ENCODE assay signal across 22 cellular contexts in the genomic region with DNA sequence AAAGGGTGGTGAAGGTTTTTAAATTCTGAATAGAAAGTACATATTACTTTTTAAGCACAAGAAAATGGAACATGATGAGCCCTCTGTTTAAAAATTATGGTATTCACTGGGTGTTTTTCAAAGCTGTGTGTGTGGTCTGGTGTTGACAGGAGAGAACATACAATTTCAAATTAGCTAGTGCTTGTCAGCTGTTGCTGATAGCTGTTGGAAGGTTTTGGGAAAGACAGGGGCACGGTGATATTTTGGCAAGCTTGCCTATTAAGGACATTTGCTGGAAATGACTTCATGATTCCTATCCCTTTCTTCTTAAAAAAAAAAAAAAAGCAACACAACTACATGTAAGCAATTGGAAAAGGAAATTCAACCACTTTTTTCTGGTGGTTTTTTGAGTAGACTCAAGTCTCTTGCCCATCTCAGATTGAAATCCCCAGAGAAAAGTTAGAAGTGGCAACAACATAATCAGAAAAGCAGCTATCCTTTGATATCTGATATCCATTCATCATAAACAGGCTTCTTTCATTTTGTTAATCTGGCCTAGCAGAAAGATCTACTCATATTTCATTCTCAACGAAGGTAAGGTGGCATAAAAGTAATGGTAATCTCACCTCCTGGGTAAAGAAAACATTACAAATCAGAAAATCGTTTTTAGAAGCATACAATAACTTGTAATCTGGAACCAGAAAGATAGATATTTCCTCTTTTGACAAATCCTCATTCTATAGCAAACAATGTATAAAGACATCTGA.
DNase-seq lines count a peak whose midpoint lies in the region; ATAC-seq and TF ChIP-seq lines count a peak whose summit lies in the region.
"Had no signal": no experiment of that assay in that cellular context is flagged by ENCODE, and none has a peak within 500 bp of the region (broad histone marks: within the 10 kb centered on the region; RNA-seq: fewer than 3 reads in every experiment).

No MANE protein-coding gene starts in this region.

- no peaks in the 10 kb centered on the region for H3K27me3 ChIP-seq in testis
- H3K27me3 ChIP-seq: uterus had no signal

- no peaks in the 10 kb centered on the region for H3K9me3 Mint-ChIP-seq in chondrocyte (ENCODE audit: low read depth)
- H3K9me3 Mint-ChIP-seq: activated T-cell treated with anti-CD3 and anti-CD28 coated beads, Interleukin-2, amount 50 U/mL, for 4 hours had no signal

- no peak overlapping the region for H3K4me3 Mint-ChIP-seq in chondrocyte (ENCODE audit: unreplicated experiment)
- H3K4me3 Mint-ChIP-seq: activated CD8-positive, alpha-beta T cell treated with anti-CD3 and anti-CD28 coated beads, Interleukin-2, amount 10 ng/mL, durations not matched to agents 7 days and 5 days; activated naive CD4-positive, alpha-beta T cell treated with anti-CD3 and anti-CD28 coated beads, Interleukin-2, amount 10 ng/mL, durations not matched to agents 7 days and 5 days; activated T-cell treated with anti-CD3 and anti-CD28 coated beads, Interleukin-2, amount 50 U/mL, for 4 hours; naive thymus-derived CD4-positive, alpha-beta T cell had no signal

- ATAC-seq in HG03571 (IDR thresholded peaks at IDR 0.05; ENCODE audit: unreplicated experiment) = no peak
- ATAC-seq: activated CD8-positive, alpha-beta T cell treated with anti-CD3 and anti-CD28 coated beads, Interleukin-2, amount 10 ng/mL, durations not matched to agents 7 days and 5 days; activated T-cell treated with anti-CD3 and anti-CD28 coated beads, Interleukin-2, amount 50 U/mL, for 4 hours; naive thymus-derived CD4-positive, alpha-beta T cell; Panc1 had no signal

- TF ChIP-seq POLR2A in testis (IDR thresholded peaks at IDR 0.05) = no peak

- H3K27ac ChIP-seq in testis = peak overlapping the region; percentile 52 to 68
- H3K27ac ChIP-seq: uterus had no signal

- WGBS in testis, 2 donors = 47 to 60% methylated on average over 3 of the region's 3 CpGs

- DNase-seq in NCI-H748 (lab: John Stamatoyannopoulos, UW; ENCODE audit: unreplicated experiment) (peak; percentile 4), NCI-H748 treated with DMSO at 0.1 percent for 48 hours (lab: John Stamatoyannopoulos, UW) (no peak), NCI-H2171 (lab: John Stamatoyannopoulos, UW) (peak; percentile 69), chondrocyte (ENCODE audit: low spot score) (no peak), testis (peak; percentile 36), foreskin melanocyte (no peak)
- DNase-seq in activated T-cell treated with anti-CD3 and anti-CD28 coated beads, Interleukin-2, amount 50 U/mL, for 48 hours = no peak
- DNase-seq: activated CD8-positive, alpha-beta T cell treated with anti-CD3 and anti-CD28 coated beads, Interleukin-2, amount 10 ng/mL, durations not matched to agents 7 days and 5 days; activated naive CD4-positive, alpha-beta T cell treated with anti-CD3 and anti-CD28 coated beads, Interleukin-2, amount 10 ng/mL, durations not matched to agents 7 days and 5 days; activated T-cell treated with anti-CD3 and anti-CD28 coated beads, Interleukin-2, amount 50 U/mL, for 4 hours; anterior cingulate cortex; C1 segment of cervical spinal cord; effector CD4-positive, alpha-beta T cell; mesendoderm; naive thymus-derived CD4-positive, alpha-beta T cell; NCI-H146; NCI-H774; stimulated activated CD4-positive, alpha-beta T cell treated with anti-CD3 and anti-CD28 coated beads, Interleukin-15, amount 100 ng/mL, for 24 hours; substantia nigra; uterus had no signal

- H3K27ac Mint-ChIP-seq in chondrocyte (ENCODE audit: unreplicated experiment) = peak overlapping the region; percentile 29
- H3K27ac Mint-ChIP-seq: activated CD8-positive, alpha-beta T cell treated with anti-CD3 and anti-CD28 coated beads, Interleukin-2, amount 10 ng/mL, durations not matched to agents 7 days and 5 days; activated naive CD4-positive, alpha-beta T cell treated with anti-CD3 and anti-CD28 coated beads, Interleukin-2, amount 10 ng/mL, durations not matched to agents 7 days and 5 days; naive thymus-derived CD4-positive, alpha-beta T cell had no signal

- H3K4me1 ChIP-seq in testis = peaks cover 17% of the 10 kb centered on the region

- no peaks in the 10 kb centered on the region for H3K9me3 ChIP-seq in testis
- H3K9me3 ChIP-seq: uterus had no signal

- H3K36me3 ChIP-seq in testis (ENCODE audit: low read depth, missing control alignments) = no peaks in the 10 kb centered on the region
- H3K36me3 ChIP-seq: uterus had no signal

- no peak overlapping the region for H3K4me3 ChIP-seq in testis
- H3K4me3 ChIP-seq: uterus had no signal

- intact Hi-C loops in testis (cut with DNase I; ENCODE audit: low total_unique reads) = no loop called here

- no peaks in the 10 kb centered on the region for H3K27me3 Mint-ChIP-seq in chondrocyte (ENCODE audit: low read depth)
- H3K27me3 Mint-ChIP-seq: activated naive CD4-positive, alpha-beta T cell treated with anti-CD3 and anti-CD28 coated beads, Interleukin-2, amount 10 ng/mL, durations not matched to agents 7 days and 5 days had no signal

- H3K4me1 Mint-ChIP-seq in chondrocyte (ENCODE audit: low read depth) = peaks cover 53% of the 10 kb centered on the region
- H3K4me1 Mint-ChIP-seq: activated naive CD4-positive, alpha-beta T cell treated with anti-CD3 and anti-CD28 coated beads, Interleukin-2, amount 10 ng/mL, durations not matched to agents 7 days and 5 days; naive thymus-derived CD4-positive, alpha-beta T cell had no signal

- no peak for TF ChIP-seq CTCF in chondrocyte (IDR thresholded peaks at IDR 0.05)
- no peak for TF ChIP-seq CTCF in testis (IDR thresholded peaks at IDR 0.05)

- peaks cover 5% of the 10 kb centered on the region for H3K36me3 Mint-ChIP-seq in chondrocyte (ENCODE audit: low read depth)
- H3K36me3 Mint-ChIP-seq: activated naive CD4-positive, alpha-beta T cell treated with anti-CD3 and anti-CD28 coated beads, Interleukin-2, amount 10 ng/mL, durations not matched to agents 7 days and 5 days; naive thymus-derived CD4-positive, alpha-beta T cell had no signal

Comparison
In these comparisons a context has a peak if more than half of its experiments do, and no peak if none do; other contexts are left out.
1. DNase-seq: peak in NCI-H748 (single experiment), NCI-H2171 (single experiment) and testis (single experiment); none in NCI-H748 treated with DMSO at 0.1 percent for 48 hours (single experiment), chondrocyte (single experiment), foreskin melanocyte (single experiment) and activated T-cell treated with anti-CD3 and anti-CD28 coated beads, Interleukin-2, amount 50 U/mL, for 48 hours (0 of 2).